In the genomic region with DNA sequence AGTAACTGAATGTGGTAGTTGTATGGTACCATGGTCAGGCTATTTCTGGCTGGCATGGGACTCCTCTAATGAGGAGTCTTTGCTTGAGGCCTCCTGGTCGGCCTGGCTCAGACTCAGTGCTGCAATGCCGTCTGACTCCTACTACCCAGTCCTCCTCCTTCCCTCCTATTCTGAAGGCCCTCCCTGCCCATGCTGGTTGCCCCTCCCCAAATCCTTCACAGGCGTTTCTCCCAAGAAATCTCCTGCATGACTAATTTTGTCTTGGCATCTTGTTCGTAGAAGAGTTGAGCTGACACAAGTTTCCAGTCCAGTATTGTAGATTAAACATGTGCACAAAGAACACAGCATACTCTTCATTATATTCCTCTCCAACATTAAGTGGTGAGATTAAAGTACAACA, we compare ENCODE assay signal across 18 cellular contexts.
DNase-seq lines count a peak whose midpoint lies in the region; ATAC-seq, FAIRE-seq and TF ChIP-seq lines count a peak whose summit lies in the region.
"Had no signal": no experiment of that assay in that cellular context is flagged by ENCODE, and none has a peak within 500 bp of the region (broad histone marks: within the 10 kb centered on the region; RNA-seq: fewer than 3 reads in every experiment).

No MANE protein-coding gene starts in this region.

- intact Hi-C loops in kidney (cut with DNase I): no loop called here

- TF ChIP-seq CTCF in foreskin keratinocyte (conservative IDR thresholded peaks at IDR 0.05): no peak
- TF ChIP-seq CTCF in kidney (IDR thresholded peaks at IDR 0.05; ENCODE audit: borderline replicate concordance, extremely low read depth, insufficient read depth): no peak

- H3K9me3 ChIP-seq in BLaER1 treated with 17β-estradiol and CSF1 and Interleukin-3, amounts not matched to agents 10 nM and 100 nM (replicated peaks in 1 of 11): peaks cover 0 to 64% (median 0%) of the 10 kb centered on the region in 11 experiments; a peak in 10 of 22 replicates
- H3K9me3 ChIP-seq in kidney (ENCODE audit: control insufficient read depth in 1 of 2, low read length in 2 of 2): no peaks in the 10 kb centered on the region
- H3K9me3 ChIP-seq: neutrophil, testis had no signal

- H4K20me1 ChIP-seq in BLaER1 treated with 17β-estradiol and CSF1 and Interleukin-3, amounts not matched to agents 10 nM and 100 nM: no peaks in the 10 kb centered on the region

- H3K27me3 ChIP-seq in BLaER1 treated with 17β-estradiol and CSF1 and Interleukin-3, amounts not matched to agents 10 nM and 100 nM: no peaks in the 10 kb centered on the region
- no peaks in the 10 kb centered on the region for H3K27me3 ChIP-seq in foreskin keratinocyte
- H3K27me3 ChIP-seq: left lung, neutrophil, testis had no signal

- no peak overlapping the region for H3K4me3 Mint-ChIP-seq in stimulated activated naive B cell treated with anti-CD40 and anti-IgM and Interleukin-4, amounts not matched to agents 10 μg/mL and 1 μg/mL and 100 μg/mL, for 72 hours
- H3K4me3 Mint-ChIP-seq: CD8-positive, alpha-beta T cell had no signal

- H3K27ac Mint-ChIP-seq in stimulated activated naive B cell treated with anti-CD40 and anti-IgM and Interleukin-4, amounts not matched to agents 10 μg/mL and 1 μg/mL and 100 μg/mL, for 72 hours: no peak overlapping the region
- H3K27ac Mint-ChIP-seq: CD8-positive, alpha-beta T cell had no signal

- peaks cover 0 to 52% (median 29%) of the 10 kb centered on the region in 10 experiments; a peak in 13 of 20 replicates for H3K4me1 ChIP-seq in BLaER1 treated with 17β-estradiol and CSF1 and Interleukin-3, amounts not matched to agents 10 nM and 100 nM
- peaks cover 18% of the 10 kb centered on the region for H3K4me1 ChIP-seq in foreskin keratinocyte
- no peaks in the 10 kb centered on the region for H3K4me1 ChIP-seq in kidney (ENCODE audit: control insufficient read depth in 1 of 2, insufficient read depth in 1 of 2, low read depth in 1 of 2, low read length in 2 of 2)
- H3K4me1 ChIP-seq: testis had no signal

- peak overlapping the region in 5 of 11 experiments; percentile 0 to 85 (median 77); a peak in 7 of 22 replicates for H3K27ac ChIP-seq in BLaER1 treated with 17β-estradiol and CSF1 and Interleukin-3, amounts not matched to agents 10 nM and 100 nM
- H3K27ac ChIP-seq in caudate nucleus (ENCODE audit: low read depth, low read length): peak overlapping the region; percentile 91
- no peak overlapping the region for H3K27ac ChIP-seq in foreskin keratinocyte
- H3K27ac ChIP-seq in kidney (ENCODE audit: low read depth in 2 of 2, low read length in 2 of 2): no peak overlapping the region
- H3K27ac ChIP-seq: left lung, neutrophil, testis, WERI-Rb-1 had no signal

- peak overlapping the region in 2 of 11 experiments; percentile 45 to 52; a peak in 2 of 22 replicates for H3K9ac ChIP-seq in BLaER1 treated with 17β-estradiol and CSF1 and Interleukin-3, amounts not matched to agents 10 nM and 100 nM
- H3K9ac ChIP-seq in kidney (ENCODE audit: low read length in 2 of 2): no peak overlapping the region

- H3K9me3 Mint-ChIP-seq in stimulated activated naive B cell treated with anti-CD40 and anti-IgM and Interleukin-4, amounts not matched to agents 10 μg/mL and 1 μg/mL and 100 μg/mL, for 72 hours: peaks cover 4 to 10% of the 10 kb centered on the region in 2 donors

- H3K4me2 ChIP-seq in BLaER1 treated with 17β-estradiol and CSF1 and Interleukin-3, amounts not matched to agents 10 nM and 100 nM: peak overlapping the region in 6 of 11 experiments; percentile 56 to 87 (median 74); a peak in 12 of 22 replicates

- H3K36me3 Mint-ChIP-seq in stimulated activated naive B cell treated with anti-CD40 and anti-IgM and Interleukin-4, amounts not matched to agents 10 μg/mL and 1 μg/mL and 100 μg/mL, for 72 hours: peaks cover 2 to 4% of the 10 kb centered on the region in 2 donors
- H3K36me3 Mint-ChIP-seq: CD8-positive, alpha-beta T cell had no signal

- H3K36me3 ChIP-seq in BLaER1 treated with 17β-estradiol and CSF1 and Interleukin-3, amounts not matched to agents 10 nM and 100 nM: peaks cover 0 to 4% (median 0%) of the 10 kb centered on the region in 11 experiments; a peak in 1 of 22 replicates
- no peaks in the 10 kb centered on the region for H3K36me3 ChIP-seq in kidney (ENCODE audit: control insufficient read depth in 1 of 2, insufficient read depth in 2 of 2, low read length in 2 of 2)
- H3K36me3 ChIP-seq: left lung, neutrophil, WERI-Rb-1 had no signal

- no peak for FAIRE-seq in kidney (lab: Jason Lieb, UNC)
- FAIRE-seq: colon had no signal

- H3K4me1 Mint-ChIP-seq in stimulated activated naive B cell treated with anti-CD40 and anti-IgM and Interleukin-4, amounts not matched to agents 10 μg/mL and 1 μg/mL and 100 μg/mL, for 72 hours: peaks cover 17 to 31% of the 10 kb centered on the region in 2 donors

- ATAC-seq in foreskin keratinocyte: peak; percentile 35
- ATAC-seq in stimulated activated naive B cell treated with anti-CD40 and anti-IgM and Interleukin-4, amounts not matched to agents 10 μg/mL and 1 μg/mL and 100 μg/mL, for 72 hours (replicated peaks): no peak
- ATAC-seq: CD8-positive, alpha-beta T cell; left lung had no signal

- H3K4me3 ChIP-seq in BLaER1 treated with 17β-estradiol and CSF1 and Interleukin-3, amounts not matched to agents 10 nM and 100 nM: no peak overlapping the region
- H3K4me3 ChIP-seq in kidney (ENCODE audit: low read length in 2 of 2): no peak overlapping the region
- H3K4me3 ChIP-seq: left lung, testis had no signal

- DNase-seq in M059J (ENCODE audit: low read depth) (peak; percentile 40), caudate nucleus (lab: John Stamatoyannopoulos, UW) (no peak), foreskin keratinocyte (no peak), epidermal melanocyte (ENCODE audit: insufficient read length, low spot score) (no peak), kidney (no peak)
- DNase-seq in stimulated activated naive B cell treated with anti-CD40 and anti-IgM and Interleukin-4, amounts not matched to agents 10 μg/mL and 1 μg/mL and 100 μg/mL, for 72 hours: no peak
- DNase-seq: activated CD4-positive, alpha-beta T cell treated with anti-CD3 and anti-CD28 coated beads, Interleukin-2, amount 50 U/mL, for 48 hours; CD8-positive, alpha-beta T cell; left lung; NCI-H1105; NCI-H2081 treated with DMSO at 0.1 percent for 48 hours; NCI-H69; T-helper 2 cell; testis; WERI-Rb-1 had no signal

- no peaks in the 10 kb centered on the region for H3K27me3 Mint-ChIP-seq in stimulated activated naive B cell treated with anti-CD40 and anti-IgM and Interleukin-4, amounts not matched to agents 10 μg/mL and 1 μg/mL and 100 μg/mL, for 72 hours
